Comparison of ENCODE assay signal across 22 cellular contexts in the genomic region with DNA sequence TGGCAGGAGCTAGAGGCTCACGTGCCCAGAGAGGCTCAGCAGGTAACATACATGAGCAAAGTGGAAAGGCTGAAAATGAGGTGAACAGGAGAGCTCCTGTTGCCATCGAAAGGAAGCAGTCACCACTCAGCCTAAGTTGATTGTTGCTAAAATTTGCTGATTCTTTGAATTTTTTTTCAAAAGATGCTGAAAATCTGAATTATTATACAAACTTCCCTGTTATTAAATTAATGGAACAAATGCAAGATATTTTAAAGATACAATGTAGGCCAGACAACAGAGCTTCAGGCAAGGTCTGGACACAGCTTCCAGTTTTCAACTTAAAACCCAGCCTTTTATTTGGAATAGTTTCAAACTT.
"Had no signal": no experiment of that assay in that cellular context is flagged by ENCODE, and none has a peak within 500 bp of the region (broad histone marks: within the 10 kb centered on the region; RNA-seq: fewer than 3 reads in every experiment).

No MANE protein-coding gene starts in this region.

- H3K27me3 Mint-ChIP-seq: naive B cell had no signal

- FAIRE-seq: colon, endothelial cell of umbilical vein, kidney had no signal

- ATAC-seq: foreskin keratinocyte, left cardiac atrium had no signal

- H3K4me1 ChIP-seq: foreskin keratinocyte, transverse colon had no signal

- H3K9me3 Mint-ChIP-seq: endodermal cell, nephron had no signal

- H3K27me3 ChIP-seq: foreskin keratinocyte, sigmoid colon, stomach, transverse colon had no signal

- H3K4me1 Mint-ChIP-seq: naive B cell had no signal

- H3K4me3 ChIP-seq: left ventricle myocardium inferior, lung, sigmoid colon, skin epidermis, stomach, thoracic aorta, transverse colon had no signal

- DNase-seq: effector CD4-positive, alpha-beta T cell; endodermal cell; erythroblast; foreskin keratinocyte; kidney; left cardiac atrium; left ventricle myocardium inferior; mesendoderm; naive B cell; posterior cingulate gyrus; sigmoid colon; stimulated activated CD4-positive, alpha-beta T cell treated with anti-CD3 and anti-CD28 coated beads, Interleukin-12 subunit alpha, Interleukin-12 subunit beta, amount 100 ng/mL, for 4 hours; stimulated activated naive CD4-positive, alpha-beta T cell; stomach; substantia nigra; transverse colon had no signal

- H3K4me3 Mint-ChIP-seq: endodermal cell, nephron had no signal

- H3K9me3 ChIP-seq: left ventricle myocardium inferior, sigmoid colon, stomach, thoracic aorta, transverse colon had no signal

- H3K27ac ChIP-seq: foreskin keratinocyte, left ventricle myocardium inferior, sigmoid colon, skin epidermis, stomach, thoracic aorta, transverse colon had no signal
